Comparison of ENCODE assay signal across 10 cellular contexts in genomic region chr1:34590211-34590623, GRCh38.
DNase-seq lines count a peak whose midpoint lies in the region; ATAC-seq and TF ChIP-seq lines count a peak whose summit lies in the region.
"Had no signal": no experiment of that assay in that cellular context is flagged by ENCODE, and none has a peak within 500 bp of the region (broad histone marks: within the 10 kb centered on the region; RNA-seq: fewer than 3 reads in every experiment).

No MANE protein-coding gene starts in this region.

- intact Hi-C loops in mucosa of descending colon (cut with DNase I, micrococcal nuclease) = no loop called here

- no peaks in the 10 kb centered on the region for H3K4me1 ChIP-seq in mucosa of descending colon (ENCODE audit: low read depth)
- H3K4me1 ChIP-seq: pancreas had no signal

- TF ChIP-seq CTCF in GM10266 (IDR thresholded peaks at IDR 0.05; ENCODE audit: control insufficient read depth, insufficient read depth, low read depth, missing control alignments) (no peak), mucosa of descending colon (IDR thresholded peaks at IDR 0.05) (no peak)

- ATAC-seq in HG02885 (IDR thresholded peaks at IDR 0.05; ENCODE audit: poor library complexity, unreplicated experiment) (no peak), mucosa of descending colon (no peak)

- H3K36me3 ChIP-seq in mucosa of descending colon (ENCODE audit: low read depth) = no peaks in the 10 kb centered on the region
- H3K36me3 ChIP-seq: pancreas had no signal

- H3K4me3 ChIP-seq in mucosa of descending colon = no peak overlapping the region
- H3K4me3 ChIP-seq: pancreas had no signal

- in situ Hi-C loops in G401 (cut with HindIII; ENCODE audit: low sequenced_read_pairs) = no loop called here

- H3K9me3 ChIP-seq in mucosa of descending colon = no peaks in the 10 kb centered on the region
- H3K9me3 ChIP-seq: pancreas had no signal

- peak; percentile 24 for DNase-seq in G401 (ENCODE audit: low spot score)
- peak; percentile 98 for DNase-seq in NCI-H2029 (lab: John Stamatoyannopoulos, UW)
- DNase-seq in SHP77 treated with DMSO at 0.1 percent for 48 hours (lab: John Stamatoyannopoulos, UW) = peak; percentile 26
- peak; percentile 23 for DNase-seq in kidney glomerular epithelial cell (lab: John Stamatoyannopoulos, UW)
- no peak for DNase-seq in T-helper 1 cell
- DNase-seq in GM10266 (ENCODE audit: extremely low spot score) = no peak
- DNase-seq in mucosa of descending colon = no peak
- DNase-seq: activated T-cell treated with anti-CD3 and anti-CD28 coated beads for 4 hours had no signal

Comparison
In these comparisons a context has a peak if more than half of its experiments do, and no peak if none do; other contexts are left out.
1. DNase-seq: peak in G401 (single experiment), NCI-H2029 (single experiment), SHP77 treated with DMSO at 0.1 percent for 48 hours (single experiment) and kidney glomerular epithelial cell (single experiment); none in T-helper 1 cell (0 of 5), GM10266 (single experiment) and mucosa of descending colon (0 of 3).